8 cellular contexts compared by ENCODE assay signal in the genomic region with DNA sequence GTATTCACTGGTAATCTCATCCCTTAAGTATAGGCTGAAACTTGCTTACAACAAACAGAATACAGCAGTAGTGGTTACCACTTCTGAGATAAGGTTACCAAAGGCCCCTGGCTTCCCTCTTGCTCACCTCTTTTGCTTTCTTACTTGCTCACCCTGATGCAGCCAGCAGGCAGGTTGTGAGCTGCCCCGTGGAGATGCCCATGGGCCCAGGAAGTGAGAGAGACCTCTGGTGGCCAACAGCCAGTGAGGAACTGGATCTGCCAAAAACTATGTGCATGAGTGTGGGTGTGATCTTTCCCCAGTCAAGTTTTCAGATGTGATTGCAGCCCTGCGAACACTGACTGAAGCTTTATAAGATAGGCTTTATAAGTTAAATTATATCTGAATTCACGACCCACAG. TPM values are rescaled to one million over a fixed set of nuclear protein-coding genes. Genes with fewer than 3 reads are reported as not detected.
DNase-seq lines count a peak whose midpoint lies in the region; ATAC-seq and TF ChIP-seq lines count a peak whose summit lies in the region.

No MANE protein-coding gene starts in this region.

- H2BK15ac ChIP-seq in mesendoderm (replicated peaks; ENCODE audit: low read depth): no peak overlapping the region

- H3K4me1 Mint-ChIP-seq in T-helper 2 cell treated with Interferon-gamma antibody and Interleukin-4, amounts not matched to agents 5 μg/mL and 100 μg/mL, for 36 hours (ENCODE audit: low read depth): no peaks in the 10 kb centered on the region

- H4K8ac ChIP-seq in mesendoderm (ENCODE audit: low read depth, low read length): no peak overlapping the region

- no peak overlapping the region for H3K4ac ChIP-seq in mesendoderm (ENCODE audit: low read depth, low read length)

- peak; percentile 79 for ATAC-seq in HG03103 (IDR thresholded peaks at IDR 0.05; ENCODE audit: low read depth, unreplicated experiment)
- no peak for ATAC-seq in HG03135 (IDR thresholded peaks at IDR 0.05; ENCODE audit: unreplicated experiment)

- H2BK5ac ChIP-seq in mesendoderm (ENCODE audit: low read length): no peak overlapping the region

- H3K23ac ChIP-seq in mesendoderm (ENCODE audit: low read length): no peak overlapping the region

- H2AK5ac ChIP-seq in mesendoderm (ENCODE audit: low read length): no peak overlapping the region

- H3K56ac ChIP-seq in mesendoderm (ENCODE audit: low read length): no peak overlapping the region

- H3K4me3 ChIP-seq in mesendoderm (ENCODE audit: low read length): no peak overlapping the region

- no peaks in the 10 kb centered on the region for H3K4me1 ChIP-seq in mesendoderm (ENCODE audit: control insufficient read depth, low read depth, low read length)

- H4K5ac ChIP-seq in mesendoderm (ENCODE audit: low read length): no peak overlapping the region

- DNase-seq in GM10266 (ENCODE audit: extremely low spot score) (peak; percentile 16), mesendoderm (peak; percentile 71), anterior cingulate cortex (lab: John Stamatoyannopoulos, UW) (no peak), superior temporal gyrus (ENCODE audit: extremely low spot score) (no peak)
- peak; percentile 10 for DNase-seq in T-helper 2 cell treated with Interferon-gamma antibody and Interleukin-4, amounts not matched to agents 5 μg/mL and 100 μg/mL, for 36 hours (ENCODE audit: low spot score)

- H3K36me3 ChIP-seq in mesendoderm (ENCODE audit: control insufficient read depth, insufficient read depth, low read length): no peaks in the 10 kb centered on the region

- H3K27ac ChIP-seq in 22Rv1 (no peak overlapping the region), mesendoderm (ENCODE audit: low read depth, low read length) (no peak overlapping the region)

- no peaks in the 10 kb centered on the region for H3K27me3 ChIP-seq in mesendoderm (ENCODE audit: insufficient read depth, low read length, poor library complexity)

- TF ChIP-seq CTCF in 22Rv1 (IDR thresholded peaks at IDR 0.05): peak; percentile 71
- peak; percentile 33 for TF ChIP-seq CTCF in GM10266 (IDR thresholded peaks at IDR 0.05; ENCODE audit: control insufficient read depth, insufficient read depth, low read depth, missing control alignments)

- WGBS in mesendoderm (ENCODE audit: extremely low coverage, insufficient coverage, low lambda C conversion rate): no CpG with 5 or more reads among the region's 3 CpGs

- H3K79me2 ChIP-seq in mesendoderm (ENCODE audit: control insufficient read depth, insufficient read depth, low read length): no peaks in the 10 kb centered on the region

- no peaks in the 10 kb centered on the region for H3K27me3 Mint-ChIP-seq in T-helper 2 cell treated with Interferon-gamma antibody and Interleukin-4, amounts not matched to agents 5 μg/mL and 100 μg/mL, for 36 hours (ENCODE audit: low read depth)

- H3K4me3 Mint-ChIP-seq in T-helper 2 cell treated with Interferon-gamma antibody and Interleukin-4, amounts not matched to agents 5 μg/mL and 100 μg/mL, for 36 hours: no peak overlapping the region

- H3K27ac Mint-ChIP-seq in T-helper 2 cell treated with Interferon-gamma antibody and Interleukin-4, amounts not matched to agents 5 μg/mL and 100 μg/mL, for 36 hours: no peak overlapping the region

- no peak overlapping the region for H3K9ac ChIP-seq in mesendoderm (ENCODE audit: low read length)

- H3K79me1 ChIP-seq in mesendoderm (ENCODE audit: low read length): no peaks in the 10 kb centered on the region

- no peak overlapping the region for H3K18ac ChIP-seq in mesendoderm (ENCODE audit: low read length)

- H3K4me2 ChIP-seq in mesendoderm (ENCODE audit: low read length): no peak overlapping the region

- H3K9me3 Mint-ChIP-seq in T-helper 2 cell treated with Interferon-gamma antibody and Interleukin-4, amounts not matched to agents 5 μg/mL and 100 μg/mL, for 36 hours: no peaks in the 10 kb centered on the region

- no peak overlapping the region for H2BK120ac ChIP-seq in mesendoderm (ENCODE audit: low read depth, low read length)

- H3K36me3 Mint-ChIP-seq in T-helper 2 cell treated with Interferon-gamma antibody and Interleukin-4, amounts not matched to agents 5 μg/mL and 100 μg/mL, for 36 hours (ENCODE audit: low read depth): no peaks in the 10 kb centered on the region

RNA-seq across cellular contexts. Expression of a gene that starts 48.7 kb away (rescaled TPM):
- polyA plus RNA-seq in mesendoderm (2013, experiment 1 of 2): 1.2 TPM
- 1.3 TPM for polyA plus RNA-seq in mesendoderm (2013, experiment 2 of 2)

Comparison
In these comparisons a context has a peak if more than half of its experiments do, and no peak if none do; other contexts are left out.
1. DNase-seq: peak in GM10266 (single experiment), T-helper 2 cell treated with Interferon-gamma antibody and Interleukin-4, amounts not matched to agents 5 μg/mL and 100 μg/mL, for 36 hours (single experiment) and mesendoderm (single experiment); none in anterior cingulate cortex (0 of 58) and superior temporal gyrus (single experiment).